ENCODE assay signal across 20 cellular contexts in genomic region chr2:182584462-182584861, GRCh38.
DNase-seq lines count a peak whose midpoint lies in the region; ATAC-seq and TF ChIP-seq lines count a peak whose summit lies in the region.
"Had no signal": no experiment of that assay in that cellular context is flagged by ENCODE, and none has a peak within 500 bp of the region (broad histone marks: within the 10 kb centered on the region; RNA-seq: fewer than 3 reads in every experiment).

No MANE protein-coding gene starts in this region.

- H4K20me1 ChIP-seq in IMR-90 (ENCODE audit: insufficient read depth, low read length), result no peaks in the 10 kb centered on the region

- no peak for TF ChIP-seq RAD21 in IMR-90 (IDR thresholded peaks at IDR 0.05; ENCODE audit: low read length)

- no peak overlapping the region; the same call in 1 of the 2 replicates for H2BK120ac ChIP-seq in IMR-90 (ENCODE audit: low read depth, low read length)

- no peak overlapping the region for H3K56ac ChIP-seq in IMR-90 (ENCODE audit: extremely low read depth, insufficient read depth, low read length)

- H4K91ac ChIP-seq in IMR-90 (ENCODE audit: insufficient read depth, low read depth, low read length), result no peak overlapping the region

- no peak overlapping the region; the same call in 1 of the 2 replicates for H3K4ac ChIP-seq in IMR-90 (ENCODE audit: low read depth, low read length)

- no peak overlapping the region for H3K4me3 Mint-ChIP-seq in activated naive CD4-positive, alpha-beta T cell treated with anti-CD3 and anti-CD28 coated beads, Interleukin-2, amount 10 ng/mL, durations not matched to agents 7 days and 5 days
- H3K4me3 Mint-ChIP-seq: CD4-positive, alpha-beta memory T cell had no signal

- TF ChIP-seq CTCF in IMR-90 (conservative IDR thresholded peaks at IDR 0.05; ENCODE audit: low read depth, low read length), result no peak
- TF ChIP-seq CTCF in cardiac muscle cell (IDR thresholded peaks at IDR 0.05; ENCODE audit: low read depth, low read length), result no peak

- H3K27ac ChIP-seq in IMR-90 (ENCODE audit: insufficient read depth, low read length), result no peak overlapping the region
- peak overlapping the region; percentile 30 for H3K27ac ChIP-seq in cardiac muscle cell
- no peak overlapping the region for H3K27ac ChIP-seq in right cardiac atrium (ENCODE audit: low read length)
- H3K27ac ChIP-seq: GM23248, SJCRH30 had no signal

- dilution Hi-C loops in IMR-90 (cut with HindIII; ENCODE audit: low sequenced_read_pairs, unreplicated experiment), result no loop called here

- H3K36me3 ChIP-seq in IMR-90 (ENCODE audit: control insufficient read depth, insufficient read depth, low read length) (no peaks in the 10 kb centered on the region), cardiac muscle cell (no peaks in the 10 kb centered on the region)
- H3K36me3 ChIP-seq: MG63, SJCRH30 had no signal

- H3K36me3 Mint-ChIP-seq in activated naive CD4-positive, alpha-beta T cell treated with anti-CD3 and anti-CD28 coated beads, Interleukin-2, amount 10 ng/mL, durations not matched to agents 7 days and 5 days, result no peaks in the 10 kb centered on the region
- H3K36me3 Mint-ChIP-seq: CD4-positive, alpha-beta memory T cell had no signal

- no peak overlapping the region for H4K8ac ChIP-seq in IMR-90 (ENCODE audit: low read depth in 2 of 2, low read length in 2 of 2)

- no peak for TF ChIP-seq POLR2A in IMR-90 (IDR thresholded peaks at IDR 0.05; ENCODE audit: low read depth, low read length)

- H2BK15ac ChIP-seq in IMR-90 (ENCODE audit: low read depth, low read length), result peak overlapping the region; percentile 76; the same call in 2 of the 3 replicates

- ATAC-seq in IMR-90 (ENCODE audit: low read depth) (no peak), right cardiac atrium (peak; percentile 54 to 58), HG03457 (IDR thresholded peaks at IDR 0.05; ENCODE audit: unreplicated experiment) (no peak)

- H2AK5ac ChIP-seq in IMR-90 (ENCODE audit: low read depth, low read length), result peak overlapping the region; percentile 70; the same call in 1 of the 2 replicates

- H3K27ac Mint-ChIP-seq in activated naive CD4-positive, alpha-beta T cell treated with anti-CD3 and anti-CD28 coated beads, Interleukin-2, amount 10 ng/mL, durations not matched to agents 7 days and 5 days, result no peak overlapping the region
- H3K27ac Mint-ChIP-seq: CD4-positive, alpha-beta memory T cell had no signal

- POLR2A ChIA-PET in IMR-90 (lab: Charles Lee; ENCODE audit: unreplicated experiment), result no interaction called here

- H4K5ac ChIP-seq in IMR-90 (ENCODE audit: low read depth, low read length), result no peak overlapping the region

- H3K18ac ChIP-seq in IMR-90 (ENCODE audit: low read depth, low read length), result no peak overlapping the region; the same call in 1 of the 2 replicates

- no peak overlapping the region for H3K14ac ChIP-seq in IMR-90 (replicated peaks; ENCODE audit: low read depth, low read length)

- H3K9ac ChIP-seq in IMR-90 (ENCODE audit: low read depth, low read length), result no peak overlapping the region
- H3K9ac ChIP-seq: GM23248 had no signal

- no peaks in the 10 kb centered on the region for H3K27me3 Mint-ChIP-seq in activated naive CD4-positive, alpha-beta T cell treated with anti-CD3 and anti-CD28 coated beads, Interleukin-2, amount 10 ng/mL, durations not matched to agents 7 days and 5 days

- DNase-seq in IMR-90, result no peak
- peak; percentile 23 for DNase-seq in NCI-H69 (lab: John Stamatoyannopoulos, UW)
- DNase-seq in cardiac muscle cell (ENCODE audit: low read depth in 1 of 2, low spot score in 1 of 2), result peak in 1 of 2 donors; percentile 19
- peak in 1 of 3 donors; percentile 58 for DNase-seq in right cardiac atrium
- no peak for DNase-seq in head of caudate nucleus
- no peak for DNase-seq in activated naive CD4-positive, alpha-beta T cell treated with anti-CD3 and anti-CD28 coated beads, Interleukin-2, amount 10 ng/mL, durations not matched to agents 7 days and 5 days
- DNase-seq in NK-92 (lab: John Stamatoyannopoulos, UW; ENCODE audit: unreplicated experiment), result no peak
- DNase-seq: C1 segment of cervical spinal cord; CD4-positive, alpha-beta memory T cell; COR-L47; DMS53; GM23248; H7; KG1; MG63; NCI-H1694 treated with DMSO at 0.1 percent for 48 hours; NCI-H526; OCI-M1 had no signal

- no peaks in the 10 kb centered on the region for H3K9me3 Mint-ChIP-seq in activated naive CD4-positive, alpha-beta T cell treated with anti-CD3 and anti-CD28 coated beads, Interleukin-2, amount 10 ng/mL, durations not matched to agents 7 days and 5 days
- H3K9me3 Mint-ChIP-seq: CD4-positive, alpha-beta memory T cell had no signal

- H3K4me1 ChIP-seq in IMR-90 (ENCODE audit: control insufficient read depth, insufficient read depth, low read length) (peaks cover 3% of the 10 kb centered on the region), cardiac muscle cell (ENCODE audit: low read depth) (peaks cover 4% of the 10 kb centered on the region), right cardiac atrium (ENCODE audit: control insufficient read depth, insufficient read depth, low read length) (no peaks in the 10 kb centered on the region)

- H3K9me1 ChIP-seq in IMR-90 (ENCODE audit: insufficient read depth, low read length), result no peaks in the 10 kb centered on the region

- H3K4me3 ChIP-seq in IMR-90 (ENCODE audit: insufficient read depth, low read depth, low read length) (no peak overlapping the region), cardiac muscle cell (no peak overlapping the region), right cardiac atrium (ENCODE audit: low read length) (no peak overlapping the region)
- H3K4me3 ChIP-seq: GM23248, MG63, SJCRH30 had no signal

- CTCF ChIA-PET in IMR-90 (lab: Yijun Ruan, JAX), result no interaction called here
- CTCF ChIA-PET in activated naive CD4-positive, alpha-beta T cell treated with anti-CD3 and anti-CD28 coated beads, Interleukin-2, amount 10 ng/mL, durations not matched to agents 7 days and 5 days (lab: Charles Lee), result interaction anchor here (0.6 kb wide), 1 partner anchor 42 kb away, joined by 3 read pairs; no protein-coding TSS in a partner anchor

- no peaks in the 10 kb centered on the region for H3K79me1 ChIP-seq in IMR-90 (ENCODE audit: low read depth in 1 of 2, low read length in 2 of 2)

- no CpG with 5 or more reads among the region's 3 CpGs for WGBS in IMR-90 (ENCODE audit: extremely low coverage in 2 of 2, insufficient read length in 1 of 2), 2 experiments
- 62% methylated on average over 3 of the region's 3 CpGs for WGBS in right cardiac atrium

- in situ Hi-C loops in IMR-90 (cut with MboI; ENCODE audit: low sequenced_read_pairs), result no loop called here

- H3K27me3 ChIP-seq in IMR-90 (ENCODE audit: control insufficient read depth, insufficient read depth, low read length) (peaks cover 4% of the 10 kb centered on the region; the same call in 1 of the 2 replicates), cardiac muscle cell (no peaks in the 10 kb centered on the region), right cardiac atrium (ENCODE audit: control insufficient read depth, insufficient read depth) (no peaks in the 10 kb centered on the region)
- H3K27me3 ChIP-seq: MG63, SJCRH30 had no signal

- intact Hi-C loops in IMR-90 (cut with micrococcal nuclease), result no loop called here
- intact Hi-C loops in right cardiac atrium (cut with DNase I), result no loop called here
- intact Hi-C loops in head of caudate nucleus (cut with DNase I), result no loop called here

- no peak overlapping the region for H2BK20ac ChIP-seq in IMR-90 (ENCODE audit: low read depth, low read length)

- peak overlapping the region; percentile 30 for H2BK5ac ChIP-seq in IMR-90 (ENCODE audit: low read depth, low read length, poor library complexity, severe bottlenecking)

- H3K9me3 ChIP-seq in IMR-90 (ENCODE audit: control insufficient read depth, insufficient read depth, low read length), result no peaks in the 10 kb centered on the region
- no peaks in the 10 kb centered on the region for H3K9me3 ChIP-seq in cardiac muscle cell (ENCODE audit: low read depth)
- H3K9me3 ChIP-seq in right cardiac atrium (ENCODE audit: control insufficient read depth, low read length), result no peaks in the 10 kb centered on the region
- H3K9me3 ChIP-seq: MG63, SJCRH30 had no signal

- H3K4me2 ChIP-seq in IMR-90 (ENCODE audit: low read depth, low read length), result no peak overlapping the region

- peak overlapping the region; percentile 35 for H2AK9ac ChIP-seq in IMR-90 (replicated peaks; ENCODE audit: low read depth, low read length, poor library complexity)

- no peaks in the 10 kb centered on the region for H3K4me1 Mint-ChIP-seq in activated naive CD4-positive, alpha-beta T cell treated with anti-CD3 and anti-CD28 coated beads, Interleukin-2, amount 10 ng/mL, durations not matched to agents 7 days and 5 days
- H3K4me1 Mint-ChIP-seq: CD4-positive, alpha-beta memory T cell had no signal

- no peak overlapping the region for H3K23ac ChIP-seq in IMR-90 (ENCODE audit: low read depth, low read length)

- no TSS peak for BruUV-seq in IMR-90 (replicated peaks; lab: Mats Ljungman, UMichigan)

- no peak overlapping the region for H2AFZ ChIP-seq in IMR-90 (replicated peaks; ENCODE audit: low read length, poor library complexity)
- H2AFZ ChIP-seq: GM23248 had no signal

TF ChIP-seq in IMR-90, 13 proteins besides CTCF, POLR2A, EP300 and RAD21:
- TF ChIP-seq CEBPB (IDR thresholded peaks at IDR 0.05; ENCODE audit: low read depth, low read length), result no peak
- no peak for TF ChIP-seq BHLHE40 (IDR thresholded peaks at IDR 0.05; ENCODE audit: low read depth, low read length)
- TF ChIP-seq CHD1 (IDR thresholded peaks at IDR 0.05; ENCODE audit: low read depth, low read length), result no peak
- TF ChIP-seq, protein P1, sequence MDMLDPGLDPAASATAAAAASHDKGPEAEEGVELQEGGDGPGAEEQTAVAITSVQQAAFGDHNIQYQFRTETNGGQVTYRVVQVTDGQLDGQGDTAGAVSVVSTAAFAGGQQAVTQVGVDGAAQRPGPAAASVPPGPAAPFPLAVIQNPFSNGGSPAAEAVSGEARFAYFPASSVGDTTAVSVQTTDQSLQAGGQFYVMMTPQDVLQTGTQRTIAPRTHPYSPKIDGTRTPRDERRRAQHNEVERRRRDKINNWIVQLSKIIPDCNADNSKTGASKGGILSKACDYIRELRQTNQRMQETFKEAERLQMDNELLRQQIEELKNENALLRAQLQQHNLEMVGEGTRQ (IDR thresholded peaks at IDR 0.05; ENCODE audit: low read depth, low read length), result no peak
- TF ChIP-seq MXI1 (IDR thresholded peaks at IDR 0.05; ENCODE audit: borderline replicate concordance, low read depth, low read length), result no peak
- TF ChIP-seq RCOR1 (IDR thresholded peaks at IDR 0.05; ENCODE audit: insufficient replicate concordance, low read length), result no peak
- no peak for TF ChIP-seq ELK1 (IDR thresholded peaks at IDR 0.05; ENCODE audit: borderline replicate concordance, low read depth, low read length)
TF ChIP-seq in IMR-90: peak in this region for 0.

Comparison
In these comparisons a context has a peak if more than half of its experiments do, and no peak if none do; other contexts are left out.
1. ATAC-seq: peak in right cardiac atrium (2 of 2); none in IMR-90 (single experiment) and HG03457 (single experiment).